8 cellular contexts compared by ENCODE assay signal in genomic region chr3:101561630-101562328, GRCh38. TPM values are rescaled to one million over a fixed set of nuclear protein-coding genes. Genes with fewer than 3 reads are reported as not detected.
DNase-seq lines count a peak whose midpoint lies in the region; ATAC-seq and TF ChIP-seq lines count a peak whose summit lies in the region.

TSS of gene TRMT10C (plus strand) at chr3:101561868. CDS start at chr3:101564782, 2,914 bp downstream.

- H3K4me3 ChIP-seq in GM06990 (replicated peaks; ENCODE audit: low read depth, low read length) (peak within 1 kb of the TSS; percentile 82), testis (peak within 1 kb of the TSS; percentile 74 to 83)

- no peak for TF ChIP-seq CTCF in GM06990 (IDR thresholded peaks at IDR 0.05; ENCODE audit: insufficient read depth, low read length, poor library complexity, severe bottlenecking)
- no peak for TF ChIP-seq CTCF in omental fat pad (IDR thresholded peaks at IDR 0.05)
- no peak for TF ChIP-seq CTCF in testis (IDR thresholded peaks at IDR 0.05)

- peak within 1 kb of the TSS; percentile 96 to 98 for H3K27ac Mint-ChIP-seq in activated naive CD4-positive, alpha-beta T cell treated with anti-CD3 and anti-CD28 coated beads, Interleukin-2, amount 50 U/mL, for 72 hours

- DNase-seq in GM06990 (ENCODE audit: extremely low read depth, insufficient read length), result peak; percentile 92
- peak; percentile 77 for DNase-seq in NCI-H1048 (lab: John Stamatoyannopoulos, UW)
- peak; percentile 84 for DNase-seq in SKM-1 (lab: John Stamatoyannopoulos, UW; ENCODE audit: unreplicated experiment)
- peak; percentile 88 to 91 for DNase-seq in activated naive CD4-positive, alpha-beta T cell treated with anti-CD3 and anti-CD28 coated beads, Interleukin-2, amount 50 U/mL, for 72 hours (ENCODE audit: low spot score in 2 of 2)
- peak; percentile 89 for DNase-seq in glomerular visceral epithelial cell (ENCODE audit: extremely low spot score)
- peak; percentile 73 for DNase-seq in omental fat pad (ENCODE audit: low spot score)
- DNase-seq in testis, result peak; percentile 95

- H3K9me3 Mint-ChIP-seq in activated naive CD4-positive, alpha-beta T cell treated with anti-CD3 and anti-CD28 coated beads, Interleukin-2, amount 50 U/mL, for 72 hours, result peaks cover 0 to 3% of the 10 kb centered on the region in 2 donors

- ATAC-seq in HG02571 (IDR thresholded peaks at IDR 0.05; ENCODE audit: unreplicated experiment) (peak; percentile 100), omental fat pad (ENCODE audit: low FRiP score) (peak; percentile 97)
- peak; percentile 99 to 100 for ATAC-seq in activated naive CD4-positive, alpha-beta T cell treated with anti-CD3 and anti-CD28 coated beads, Interleukin-2, amount 50 U/mL, for 72 hours

- intact Hi-C loops in testis (cut with DNase I; ENCODE audit: low total_unique reads), result no loop called here

- 0 to 1% methylated on average over 27 to 35 of the region's 35 CpGs for WGBS in testis, 2 donors

- H3K36me3 Mint-ChIP-seq in activated naive CD4-positive, alpha-beta T cell treated with anti-CD3 and anti-CD28 coated beads, Interleukin-2, amount 50 U/mL, for 72 hours, result peaks cover 30 to 49% of the 10 kb centered on the region in 2 donors

- peaks cover 12% of the 10 kb centered on the region for H3K4me1 ChIP-seq in testis

- no peaks in the 10 kb centered on the region for H3K9me3 ChIP-seq in testis

- no peaks in the 10 kb centered on the region for H3K27me3 ChIP-seq in GM06990 (replicated peaks; ENCODE audit: control insufficient read depth, insufficient read depth, low read length)
- H3K27me3 ChIP-seq in testis, result no peaks in the 10 kb centered on the region

- H3K36me3 ChIP-seq in GM06990 (ENCODE audit: control insufficient read depth, insufficient read depth, low read length) (peaks cover 2% of the 10 kb centered on the region), testis (ENCODE audit: low read depth, missing control alignments) (no peaks in the 10 kb centered on the region)

- peak within 1 kb of the TSS; percentile 63 to 85 for H3K27ac ChIP-seq in testis

- TF ChIP-seq POLR2A in testis (IDR thresholded peaks at IDR 0.05), result peak; percentile 33

RNA-seq across cellular contexts. Expression of gene TRMT10C, which starts in this region (rescaled TPM):
- total RNA-seq in activated naive CD4-positive, alpha-beta T cell treated with anti-CD3 and anti-CD28 coated beads, Interleukin-2, amount 50 U/mL, for 72 hours, result 10 to 100 TPM; 32.9 to 44.1 TPM
- total RNA-seq in omental fat pad (10 to 100 TPM; 17.3 to 38.2 (median 22.4) TPM), testis (10 to 100 TPM; 13.5 to 16.3 TPM)
- polyA plus RNA-seq in testis (ENCODE audit: insufficient read depth, low read depth, low replicate concordance), result 13.3 TPM

Comparison
In these comparisons a context has a peak if more than half of its experiments do, and no peak if none do; other contexts are left out.
1. Peak in every context shown above with its lines: DNase-seq, ATAC-seq, H3K4me3 ChIP-seq and H3K27ac ChIP-seq.